In genomic region chr19:16572332-16573211, GRCh38 we compare ENCODE assay signal across 8 cellular contexts. TPM values are rescaled to one million over a fixed set of nuclear protein-coding genes. Genes with fewer than 3 reads are reported as not detected.
A peak's percentile ranks its signal among the peaks of the same experiment; 100 is the strongest.
DNase-seq lines count a peak whose midpoint lies in the region; ATAC-seq and TF ChIP-seq lines count a peak whose summit lies in the region.

SLC35E1 (minus strand) TSS chr19:16572415; CDS start chr19:16572364, 51 bp downstream.

- 0 out of 2 replicates have a peak, but pooled peaks cover under 1% of the 10 kb centered on the region for H3F3A ChIP-seq in Loucy (ENCODE audit: low read depth)

- H3K27me3 ChIP-seq in H7 (ENCODE audit: control insufficient read depth, insufficient read depth, low read length) = no peaks in the 10 kb centered on the region; the same call in 1 of the 2 replicates
- no peaks in the 10 kb centered on the region for H3K27me3 ChIP-seq in Loucy (ENCODE audit: insufficient read depth, low read length, poor library complexity, severe bottlenecking)

- no peaks in the 10 kb centered on the region for H3K36me3 Mint-ChIP-seq in natural killer cell treated with Interleukin-12 subunit alpha and Interleukin-12 subunit beta and Interleukin-15 and Interleukin-18, amount 100 ng/mL, for 72 hours

- peak within 1 kb of the TSS; percentile 85 to 95 for H3K27ac Mint-ChIP-seq in natural killer cell treated with Interleukin-12 subunit alpha and Interleukin-12 subunit beta and Interleukin-15 and Interleukin-18, amount 100 ng/mL, for 72 hours

- no peaks in the 10 kb centered on the region for H3K9me3 Mint-ChIP-seq in natural killer cell treated with Interleukin-12 subunit alpha and Interleukin-12 subunit beta and Interleukin-15 and Interleukin-18, amount 100 ng/mL, for 72 hours

- H3K9me3 ChIP-seq in ES-I3 (ENCODE audit: control insufficient read depth, insufficient read depth, low read length) (no peaks in the 10 kb centered on the region), Loucy (ENCODE audit: insufficient read depth, low read depth, low read length) (no peaks in the 10 kb centered on the region)

- peak within 1 kb of the TSS; percentile 97 for H3K4me2 ChIP-seq in Loucy (ENCODE audit: low read depth, low read length, poor library complexity, severe bottlenecking)

- peaks cover 14% of the 10 kb centered on the region for H3K4me1 ChIP-seq in ES-I3 (ENCODE audit: insufficient read depth, low read length)
- H3K4me1 ChIP-seq in Loucy (ENCODE audit: insufficient read depth, low read length, poor library complexity, severe bottlenecking) = peaks cover 39% of the 10 kb centered on the region

- H3K9ac ChIP-seq in ES-I3 (ENCODE audit: low read depth, low read length) (peak within 1 kb of the TSS; percentile 98), Loucy (ENCODE audit: low read depth, low read length, poor library complexity, severe bottlenecking) (peak within 1 kb of the TSS; percentile 89)

- peak within 1 kb of the TSS; percentile 87 for H2AFZ ChIP-seq in Loucy (ENCODE audit: low read length)

- no peaks in the 10 kb centered on the region for H3K9me2 ChIP-seq in Loucy (replicated peaks; ENCODE audit: low read depth, low read length)

- no peaks in the 10 kb centered on the region for H3K27me3 Mint-ChIP-seq in natural killer cell treated with Interleukin-12 subunit alpha and Interleukin-12 subunit beta and Interleukin-15 and Interleukin-18, amount 100 ng/mL, for 72 hours

- DNase-seq in H7 (peak; percentile 100), SHP77 (lab: John Stamatoyannopoulos, UW) (peak; percentile 97 to 98), fibroblast of pulmonary artery (ENCODE audit: low read depth) (peak; percentile 94)
- peak; percentile 85 for DNase-seq in activated effector memory CD4-positive, alpha-beta T cell treated with Interleukin-2 at 50 U/mL for 16 hours
- peak; percentile 97 for DNase-seq in natural killer cell treated with Interleukin-12 subunit alpha and Interleukin-12 subunit beta and Interleukin-15 and Interleukin-18, amount 100 ng/mL, for 72 hours (ENCODE audit: low spot score)
- DNase-seq in stimulated activated naive CD4-positive, alpha-beta T cell treated with Interleukin-2 at 50 U/mL for 16 hours (lab: John Stamatoyannopoulos, UW) = peak; percentile 89

- TF ChIP-seq CTCF in Loucy (conservative IDR thresholded peaks at IDR 0.05; ENCODE audit: low read length) (no peak), fibroblast of pulmonary artery (IDR thresholded peaks at IDR 0.05; ENCODE audit: low read length, missing control alignments) (no peak)

- peak within 1 kb of the TSS; percentile 97 for H3K4me3 Mint-ChIP-seq in natural killer cell treated with Interleukin-12 subunit alpha and Interleukin-12 subunit beta and Interleukin-15 and Interleukin-18, amount 100 ng/mL, for 72 hours

- ATAC-seq in natural killer cell treated with Interleukin-12 subunit alpha and Interleukin-12 subunit beta and Interleukin-15 and Interleukin-18, amount 100 ng/mL, for 72 hours = peak; percentile 97 to 98

- H3K36me3 ChIP-seq in ES-I3 (ENCODE audit: insufficient read depth, low read length) = peaks cover under 1% of the 10 kb centered on the region
- H3K36me3 ChIP-seq in H7 (replicated peaks; ENCODE audit: control insufficient read depth, insufficient read depth, low read length) = peaks cover 14% of the 10 kb centered on the region
- H3K36me3 ChIP-seq in Loucy (ENCODE audit: insufficient read depth, low read length) = peaks cover 37% of the 10 kb centered on the region; the same call in 1 of the 2 replicates

- H3K79me2 ChIP-seq in Loucy (ENCODE audit: insufficient read depth, low read length) = peaks cover 93% of the 10 kb centered on the region

- peaks cover 34 to 35% of the 10 kb centered on the region in 2 donors for H3K4me1 Mint-ChIP-seq in natural killer cell treated with Interleukin-12 subunit alpha and Interleukin-12 subunit beta and Interleukin-15 and Interleukin-18, amount 100 ng/mL, for 72 hours (ENCODE audit: low read depth in 2 of 2)

- H3K4me3 ChIP-seq in H7 (ENCODE audit: insufficient read depth, low read depth, low read length) (peak within 1 kb of the TSS; percentile 90), Loucy (ENCODE audit: low read length, poor library complexity, severe bottlenecking) (peak within 1 kb of the TSS; percentile 93), fibroblast of pulmonary artery (replicated peaks; ENCODE audit: low read depth, low read length) (peak within 1 kb of the TSS; percentile 96)

- peaks cover 32% of the 10 kb centered on the region for H4K20me1 ChIP-seq in Loucy (ENCODE audit: insufficient read depth, low read length, poor library complexity, severe bottlenecking)

RNA-seq across cellular contexts. Expression of gene SLC35E1, which starts in this region (rescaled TPM):
- total RNA-seq in H7 (2014; rRNA removed; shearing (Covaris generic)) = 12.5 and 14.7 TPM in 2 replicates
- 10 to 100 TPM; 52.2 to 71.5 TPM for total RNA-seq in natural killer cell treated with Interleukin-12 subunit alpha and Interleukin-12 subunit beta and Interleukin-15 and Interleukin-18, amount 100 ng/mL, for 72 hours

Comparison
In these comparisons a context has a peak if more than half of its experiments do, and no peak if none do; other contexts are left out.
1. Peak in every context shown above with its lines: DNase-seq, ATAC-seq and H3K4me3 ChIP-seq.